In the genomic region with DNA sequence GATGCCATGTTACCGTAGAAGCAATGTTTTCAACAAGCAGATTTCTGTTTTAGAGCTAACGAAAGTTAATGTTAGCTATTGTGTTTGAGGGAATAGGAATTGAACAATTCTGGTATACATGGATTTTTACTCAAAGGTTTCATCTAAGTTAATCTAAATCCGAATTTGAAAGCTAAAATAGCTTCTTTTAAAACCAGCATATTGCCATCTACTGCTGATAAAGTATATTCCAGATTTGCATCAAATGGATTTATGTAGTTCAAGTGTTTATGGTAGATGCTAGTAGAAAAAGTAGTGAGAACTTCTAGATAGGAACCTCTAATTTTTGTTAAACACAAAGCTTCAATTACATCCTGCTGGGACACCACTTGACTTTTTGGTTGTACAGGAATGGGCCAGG, we compare ENCODE assay signal across 17 cellular contexts.
"Had no signal": no experiment of that assay in that cellular context is flagged by ENCODE, and none has a peak within 500 bp of the region (broad histone marks: within the 10 kb centered on the region; RNA-seq: fewer than 3 reads in every experiment).

No MANE protein-coding gene starts in this region.

- H3K27ac Mint-ChIP-seq: activated naive CD4-positive, alpha-beta T cell treated with anti-CD3 and anti-CD28 coated beads, Interleukin-2, amount 50 U/mL, for 72 hours; effector memory CD8-positive, alpha-beta T cell; naive thymus-derived CD4-positive, alpha-beta T cell; stimulated activated effector memory CD8-positive, alpha-beta T cell treated with anti-CD3 and anti-CD28 coated beads, Interleukin-12 subunit alpha, Interleukin-12 subunit beta, amount 100 ng/mL, for 72 hours had no signal

- H3K36me3 Mint-ChIP-seq: activated naive CD4-positive, alpha-beta T cell treated with anti-CD3 and anti-CD28 coated beads, Interleukin-2, amount 50 U/mL, for 72 hours; naive thymus-derived CD4-positive, alpha-beta T cell; stimulated activated effector memory CD8-positive, alpha-beta T cell treated with anti-CD3 and anti-CD28 coated beads, Interleukin-12 subunit alpha, Interleukin-12 subunit beta, amount 100 ng/mL, for 72 hours had no signal

- H3K9me3 ChIP-seq: body of pancreas, transverse colon had no signal

- H3K27me3 Mint-ChIP-seq: effector memory CD8-positive, alpha-beta T cell; naive thymus-derived CD4-positive, alpha-beta T cell had no signal

- H3K4me1 Mint-ChIP-seq: naive thymus-derived CD4-positive, alpha-beta T cell; stimulated activated effector memory CD8-positive, alpha-beta T cell treated with anti-CD3 and anti-CD28 coated beads, Interleukin-12 subunit alpha, Interleukin-12 subunit beta, amount 100 ng/mL, for 72 hours had no signal

- H3K4me1 ChIP-seq: body of pancreas, transverse colon had no signal

- H3K36me3 ChIP-seq: transverse colon had no signal

- H3K27ac ChIP-seq: body of pancreas, epithelial cell of prostate, transverse colon had no signal

- FAIRE-seq: small intestine had no signal

- DNase-seq: activated CD4-positive, alpha-beta T cell treated with anti-CD3 and anti-CD28 coated beads, Interleukin-2, amount 50 U/mL, for 4 hours; activated effector memory CD4-positive, alpha-beta T cell treated with anti-CD3 and anti-CD28 coated beads, Interleukin-2, amount 50 U/mL, for 16 hours; activated T-cell treated with anti-CD3 and anti-CD28 coated beads, Interleukin-2, amount 50 U/mL, for 4 hours; amniotic stem cell; body of pancreas; central memory CD4-positive, alpha-beta T cell; effector memory CD8-positive, alpha-beta T cell; hypothalamus; left cardiac atrium; naive thymus-derived CD4-positive, alpha-beta T cell; right cardiac atrium; small intestine; transverse colon had no signal

- H3K27me3 ChIP-seq: body of pancreas, transverse colon had no signal

- H3K4me3 ChIP-seq: body of pancreas, transverse colon had no signal

- H3K4me3 Mint-ChIP-seq: activated T-cell treated with anti-CD3 and anti-CD28 coated beads, Interleukin-2, amount 50 U/mL, for 4 hours; effector memory CD8-positive, alpha-beta T cell; naive thymus-derived CD4-positive, alpha-beta T cell; stimulated activated effector memory CD8-positive, alpha-beta T cell treated with anti-CD3 and anti-CD28 coated beads, Interleukin-12 subunit alpha, Interleukin-12 subunit beta, amount 100 ng/mL, for 72 hours had no signal

- ATAC-seq: activated CD4-positive, CD25-positive, alpha-beta regulatory T cell treated with anti-CD3 and anti-CD28 coated beads, Interleukin-2, amount 50 U/mL, for 24 hours; activated naive CD4-positive, alpha-beta T cell treated with anti-CD3 and anti-CD28 coated beads, Interleukin-2, amount 50 U/mL, for 72 hours; activated T-cell treated with anti-CD3 and anti-CD28 coated beads, Interleukin-2, amount 50 U/mL, for 4 hours; body of pancreas; effector memory CD8-positive, alpha-beta T cell; left cardiac atrium; naive thymus-derived CD4-positive, alpha-beta T cell; right cardiac atrium; stimulated activated effector memory CD8-positive, alpha-beta T cell treated with anti-CD3 and anti-CD28 coated beads, Interleukin-12 subunit alpha, Interleukin-12 subunit beta, amount 100 ng/mL, for 72 hours had no signal
